27 cellular contexts compared by ENCODE assay signal in genomic region chr9:89794918-89795317, GRCh38.
DNase-seq lines count a peak whose midpoint lies in the region; TF ChIP-seq lines count a peak whose summit lies in the region.
"Had no signal": no experiment of that assay in that cellular context is flagged by ENCODE, and none has a peak within 500 bp of the region (broad histone marks: within the 10 kb centered on the region; RNA-seq: fewer than 3 reads in every experiment).

No MANE protein-coding gene starts in this region.

- H3K4me3 ChIP-seq in left ventricle myocardium inferior (no peak overlapping the region), coronary artery (no peak overlapping the region), transverse colon (no peak overlapping the region)
- H3K4me3 ChIP-seq: gastrocnemius medialis, lung, tibial artery had no signal

- 45% methylated on average over 10 of the region's 10 CpGs; no CpG with 5 or more reads in 1 of the 2 donors for WGBS in transverse colon (ENCODE audit: low coverage in 1 of 2), 2 donors

- no peaks in the 10 kb centered on the region for H3K36me3 ChIP-seq in left ventricle myocardium inferior
- H3K36me3 ChIP-seq in transverse colon: no peaks in the 10 kb centered on the region
- H3K36me3 ChIP-seq: gastrocnemius medialis, tibial artery had no signal

- H3K9me3 Mint-ChIP-seq in activated CD4-positive, alpha-beta T cell treated with anti-CD3 and anti-CD28 coated beads, Interleukin-2, amount 10 ng/mL, durations not matched to agents 7 days and 5 days: no peaks in the 10 kb centered on the region
- no peaks in the 10 kb centered on the region for H3K9me3 Mint-ChIP-seq in activated T-helper 1 cell treated with anti-CD3 and anti-CD28 coated beads, Interleukin-12 subunit alpha, Interleukin-12 subunit beta, Interleukin-2, Interleukin-4 antibody, amounts not matched to agents 30 ng/mL and 10 ng/mL and 1 ng/mL, durations not matched to agents 14 hours and 24 hours and 36 hours
- H3K9me3 Mint-ChIP-seq: activated naive CD8-positive, alpha-beta T cell treated with anti-CD3 and anti-CD28 coated beads, Interleukin-2, amount 10 ng/mL, durations not matched to agents 7 days and 5 days; CD8-positive, alpha-beta memory T cell; central memory CD8-positive, alpha-beta T cell; stimulated activated naive CD8-positive, alpha-beta T cell treated with anti-CD3 and anti-CD28 coated beads, Interleukin-15, Interleukin-2, amounts not matched to agents 100 ng/mL and 50 ng/mL, for 24 hours had no signal

- no peaks in the 10 kb centered on the region for H3K4me1 Mint-ChIP-seq in activated CD4-positive, alpha-beta T cell treated with anti-CD3 and anti-CD28 coated beads, Interleukin-2, amount 10 ng/mL, durations not matched to agents 7 days and 5 days
- H3K4me1 Mint-ChIP-seq in activated T-helper 1 cell treated with anti-CD3 and anti-CD28 coated beads, Interleukin-12 subunit alpha, Interleukin-12 subunit beta, Interleukin-2, Interleukin-4 antibody, amounts not matched to agents 30 ng/mL and 10 ng/mL and 1 ng/mL, durations not matched to agents 14 hours and 24 hours and 36 hours (ENCODE audit: low read depth): peaks cover 5% of the 10 kb centered on the region
- H3K4me1 Mint-ChIP-seq: B cell; CD8-positive, alpha-beta memory T cell; central memory CD8-positive, alpha-beta T cell had no signal

- no peaks in the 10 kb centered on the region for H3K36me3 Mint-ChIP-seq in activated CD4-positive, alpha-beta T cell treated with anti-CD3 and anti-CD28 coated beads, Interleukin-2, amount 10 ng/mL, durations not matched to agents 7 days and 5 days (ENCODE audit: low read depth)
- no peaks in the 10 kb centered on the region for H3K36me3 Mint-ChIP-seq in activated T-helper 1 cell treated with anti-CD3 and anti-CD28 coated beads, Interleukin-12 subunit alpha, Interleukin-12 subunit beta, Interleukin-2, Interleukin-4 antibody, amounts not matched to agents 30 ng/mL and 10 ng/mL and 1 ng/mL, durations not matched to agents 14 hours and 24 hours and 36 hours (ENCODE audit: low read depth)
- H3K36me3 Mint-ChIP-seq: activated naive CD8-positive, alpha-beta T cell treated with anti-CD3 and anti-CD28 coated beads, Interleukin-2, amount 10 ng/mL, durations not matched to agents 7 days and 5 days; CD8-positive, alpha-beta memory T cell had no signal

- CTCF ChIA-PET in activated CD4-positive, alpha-beta T cell treated with anti-CD3 and anti-CD28 coated beads, Interleukin-2, amount 10 ng/mL, durations not matched to agents 7 days and 5 days (lab: Charles Lee): no interaction called here

- TF ChIP-seq CTCF in left ventricle myocardium inferior (IDR thresholded peaks at IDR 0.05; ENCODE audit: borderline replicate concordance): no peak
- no peak for TF ChIP-seq CTCF in coronary artery (IDR thresholded peaks at IDR 0.05)
- TF ChIP-seq CTCF in transverse colon (IDR thresholded peaks at IDR 0.05): no peak

- no peak overlapping the region for H3K4me3 Mint-ChIP-seq in activated CD4-positive, alpha-beta T cell treated with anti-CD3 and anti-CD28 coated beads, Interleukin-2, amount 10 ng/mL, durations not matched to agents 7 days and 5 days
- H3K4me3 Mint-ChIP-seq in activated T-helper 1 cell treated with anti-CD3 and anti-CD28 coated beads, Interleukin-12 subunit alpha, Interleukin-12 subunit beta, Interleukin-2, Interleukin-4 antibody, amounts not matched to agents 30 ng/mL and 10 ng/mL and 1 ng/mL, durations not matched to agents 14 hours and 24 hours and 36 hours: no peak overlapping the region
- H3K4me3 Mint-ChIP-seq: activated naive CD8-positive, alpha-beta T cell treated with anti-CD3 and anti-CD28 coated beads, Interleukin-2, amount 10 ng/mL, durations not matched to agents 7 days and 5 days; B cell; CD8-positive, alpha-beta memory T cell; central memory CD8-positive, alpha-beta T cell; stimulated activated naive CD8-positive, alpha-beta T cell treated with anti-CD3 and anti-CD28 coated beads, Interleukin-15, Interleukin-2, amounts not matched to agents 100 ng/mL and 50 ng/mL, for 24 hours had no signal

- no peak overlapping the region for H3K27ac Mint-ChIP-seq in activated CD4-positive, alpha-beta T cell treated with anti-CD3 and anti-CD28 coated beads, Interleukin-2, amount 10 ng/mL, durations not matched to agents 7 days and 5 days
- H3K27ac Mint-ChIP-seq in activated T-helper 1 cell treated with anti-CD3 and anti-CD28 coated beads, Interleukin-12 subunit alpha, Interleukin-12 subunit beta, Interleukin-2, Interleukin-4 antibody, amounts not matched to agents 30 ng/mL and 10 ng/mL and 1 ng/mL, durations not matched to agents 14 hours and 24 hours and 36 hours: no peak overlapping the region
- H3K27ac Mint-ChIP-seq: activated naive CD8-positive, alpha-beta T cell treated with anti-CD3 and anti-CD28 coated beads, Interleukin-2, amount 10 ng/mL, durations not matched to agents 7 days and 5 days; B cell; CD8-positive, alpha-beta memory T cell; stimulated activated naive CD8-positive, alpha-beta T cell treated with anti-CD3 and anti-CD28 coated beads, Interleukin-15, Interleukin-2, amounts not matched to agents 100 ng/mL and 50 ng/mL, for 24 hours had no signal

- intact Hi-C loops in cardiac septum (cut with DNase I) (no loop called here), left ventricle myocardium inferior (cut with micrococcal nuclease) (no loop called here), transverse colon (cut with DNase I; ENCODE audit: low total_unique reads) (no loop called here)
- intact Hi-C loops in activated T-helper 1 cell treated with anti-CD3 and anti-CD28 coated beads, Interleukin-12 subunit alpha, Interleukin-12 subunit beta, Interleukin-2, Interleukin-4 antibody, amounts not matched to agents 30 ng/mL and 10 ng/mL and 1 ng/mL, durations not matched to agents 14 hours and 24 hours and 36 hours (cut with micrococcal nuclease): no loop called here

- no peaks in the 10 kb centered on the region for H3K9me3 ChIP-seq in left ventricle myocardium inferior (replicated peaks)
- no peaks in the 10 kb centered on the region for H3K9me3 ChIP-seq in transverse colon
- H3K9me3 ChIP-seq: gastrocnemius medialis, tibial artery had no signal

- no peak for TF ChIP-seq POLR2A in transverse colon (IDR thresholded peaks at IDR 0.05)

- H3K4me1 ChIP-seq in left ventricle myocardium inferior: peaks cover 6% of the 10 kb centered on the region
- H3K4me1 ChIP-seq in transverse colon: no peaks in the 10 kb centered on the region
- H3K4me1 ChIP-seq: gastrocnemius medialis, tibial artery had no signal

- no peaks in the 10 kb centered on the region for H3K27me3 ChIP-seq in left ventricle myocardium inferior (ENCODE audit: low read depth)
- H3K27me3 ChIP-seq in transverse colon: no peaks in the 10 kb centered on the region
- H3K27me3 ChIP-seq: gastrocnemius medialis, tibial artery had no signal

- POLR2A ChIA-PET in activated CD4-positive, alpha-beta T cell treated with anti-CD3 and anti-CD28 coated beads, Interleukin-2, amount 10 ng/mL, durations not matched to agents 7 days and 5 days (lab: Charles Lee): no interaction called here

- no peak for TF ChIP-seq EP300 in transverse colon (IDR thresholded peaks at IDR 0.05; ENCODE audit: low read depth)

- in situ Hi-C loops in transverse colon (cut with MboI; ENCODE audit: low pct_ligation_motif_present in 1 of 4, low pct_unique_long_range_greater_than_20kb in 1 of 4, low sequenced_read_pairs in 3 of 4): no loop called here

- H3K27me3 Mint-ChIP-seq in activated CD4-positive, alpha-beta T cell treated with anti-CD3 and anti-CD28 coated beads, Interleukin-2, amount 10 ng/mL, durations not matched to agents 7 days and 5 days: no peaks in the 10 kb centered on the region
- H3K27me3 Mint-ChIP-seq in activated T-helper 1 cell treated with anti-CD3 and anti-CD28 coated beads, Interleukin-12 subunit alpha, Interleukin-12 subunit beta, Interleukin-2, Interleukin-4 antibody, amounts not matched to agents 30 ng/mL and 10 ng/mL and 1 ng/mL, durations not matched to agents 14 hours and 24 hours and 36 hours (ENCODE audit: insufficient read depth): peaks cover 3% of the 10 kb centered on the region
- H3K27me3 Mint-ChIP-seq: activated naive CD8-positive, alpha-beta T cell treated with anti-CD3 and anti-CD28 coated beads, Interleukin-2, amount 10 ng/mL, durations not matched to agents 7 days and 5 days; B cell; stimulated activated naive CD8-positive, alpha-beta T cell treated with anti-CD3 and anti-CD28 coated beads, Interleukin-15, Interleukin-2, amounts not matched to agents 100 ng/mL and 50 ng/mL, for 24 hours had no signal

- no peak overlapping the region for H3K27ac ChIP-seq in left ventricle myocardium inferior (replicated peaks)
- no peak overlapping the region for H3K27ac ChIP-seq in coronary artery
- no peak overlapping the region for H3K27ac ChIP-seq in transverse colon
- H3K27ac ChIP-seq: gastrocnemius medialis, HL-60, tibial artery, VCaP had no signal

- peak; percentile 72 for DNase-seq in cardiac septum (ENCODE audit: low spot score)
- DNase-seq in left ventricle myocardium inferior: no peak
- peak; percentile 58 for DNase-seq in coronary artery (ENCODE audit: low spot score)
- peak; percentile 68 for DNase-seq in mesenteric fat pad (ENCODE audit: low spot score)
- DNase-seq in transverse colon: peak; percentile 32
- no peak for DNase-seq in activated CD4-positive, alpha-beta T cell treated with anti-CD3 and anti-CD28 coated beads, Interleukin-2, amount 10 ng/mL, durations not matched to agents 7 days and 5 days
- DNase-seq in activated T-helper 1 cell treated with anti-CD3 and anti-CD28 coated beads, Interleukin-12 subunit alpha, Interleukin-12 subunit beta, Interleukin-2, Interleukin-4 antibody, amounts not matched to agents 30 ng/mL and 10 ng/mL and 1 ng/mL, durations not matched to agents 14 hours and 24 hours and 36 hours (ENCODE audit: low spot score): no peak
- DNase-seq in C1 segment of cervical spinal cord (lab: John Stamatoyannopoulos, UW): no peak
- DNase-seq: activated CD4-positive, alpha-beta T cell treated with anti-CD3 and anti-CD28 coated beads for 4 hours; activated CD8-positive, alpha-beta memory T cell treated with anti-CD3 and anti-CD28 coated beads for 24 hours; activated effector memory CD4-positive, alpha-beta T cell treated with anti-CD3 and anti-CD28 coated beads, Interleukin-2, amount 50 U/mL, for 16 hours; activated naive CD8-positive, alpha-beta T cell treated with anti-CD3 and anti-CD28 coated beads, Interleukin-2, amount 10 ng/mL, durations not matched to agents 7 days and 5 days; CD8-positive, alpha-beta memory T cell; hippocampal formation; Karpas-422; NCI-H2171; NCI-H510A treated with DMSO at 0.1 percent for 48 hours; NK-92 treated with Interleukin-12 subunit alpha and Interleukin-12 subunit beta, amount 100 ng/mL, for 24 hours; PC-3 had no signal

Comparison
In these comparisons a context has a peak if more than half of its experiments do, and no peak if none do; other contexts are left out.
1. DNase-seq: peak in cardiac septum (single experiment), coronary artery (single experiment), mesenteric fat pad (single experiment) and transverse colon (single experiment); none in left ventricle myocardium inferior (single experiment), activated CD4-positive, alpha-beta T cell treated with anti-CD3 and anti-CD28 coated beads, Interleukin-2, amount 10 ng/mL, durations not matched to agents 7 days and 5 days (single experiment), activated T-helper 1 cell treated with anti-CD3 and anti-CD28 coated beads, Interleukin-12 subunit alpha, Interleukin-12 subunit beta, Interleukin-2, Interleukin-4 antibody, amounts not matched to agents 30 ng/mL and 10 ng/mL and 1 ng/mL, durations not matched to agents 14 hours and 24 hours and 36 hours (single experiment) and C1 segment of cervical spinal cord (0 of 14).